In genomic region chr20:33440562-33440961, GRCh38 we compare ENCODE assay signal across 6 cellular contexts. TPM values are rescaled to one million over a fixed set of nuclear protein-coding genes. Genes with fewer than 3 reads are reported as not detected.
DNase-seq lines count a peak whose midpoint lies in the region; TF ChIP-seq lines count a peak whose summit lies in the region.
"Not testable (repeated sequence)": the region's sequence is repeated elsewhere in the genome, so short reads cannot be mapped to it uniquely, and the experiment has no call there.

No MANE protein-coding gene starts in this region.

- not testable (repeated sequence) for TF ChIP-seq CTCF in DOHH2 (IDR thresholded peaks at IDR 0.05; ENCODE audit: low read depth, low read length, poor library complexity, severe bottlenecking); cardiac muscle cell (IDR thresholded peaks at IDR 0.05; ENCODE audit: low read depth, low read length); right atrium auricular region (IDR thresholded peaks at IDR 0.05); liver (IDR thresholded peaks at IDR 0.05; ENCODE audit: low read depth, low read length, missing input control)

- not testable (repeated sequence) for H3K36me3 ChIP-seq in DOHH2 (ENCODE audit: control insufficient read depth, low read length); SK-N-MC (ENCODE audit: insufficient read depth, low read length); right atrium auricular region; liver (ENCODE audit: control insufficient read depth in 4 of 4, insufficient read depth in 3 of 4, low read depth in 1 of 4, low read length in 3 of 4); stomach smooth muscle (ENCODE audit: control insufficient read depth in 2 of 2, insufficient read depth in 2 of 2, low read length in 2 of 2)
- H3K36me3 ChIP-seq in cardiac muscle cell, result peaks cover 18% of the 10 kb centered on the region

- H3K9me3 ChIP-seq in DOHH2 (ENCODE audit: control insufficient read depth, insufficient read depth, low read length); SK-N-MC (ENCODE audit: low read depth, low read length); cardiac muscle cell (ENCODE audit: low read depth); right atrium auricular region; liver (ENCODE audit: control insufficient read depth in 4 of 4, low read length in 3 of 4); stomach smooth muscle (ENCODE audit: control insufficient read depth in 2 of 2, low read length in 2 of 2): not testable (repeated sequence)

- H3K27me3 ChIP-seq in DOHH2 (ENCODE audit: control insufficient read depth, low read length); cardiac muscle cell; right atrium auricular region; liver (ENCODE audit: control insufficient read depth in 4 of 4, insufficient read depth in 4 of 4, low read length in 3 of 4); stomach smooth muscle (ENCODE audit: control insufficient read depth in 1 of 2, insufficient read depth in 2 of 2, low read length in 2 of 2): not testable (repeated sequence)

- not testable (repeated sequence) for H3K9ac ChIP-seq in SK-N-MC (ENCODE audit: insufficient read length); liver (ENCODE audit: low read depth in 1 of 2, low read length in 2 of 2); stomach smooth muscle (ENCODE audit: low read length in 2 of 2)

- not testable (repeated sequence) for DNase-seq in SK-N-MC (ENCODE audit: low read depth, low spot score); cardiac muscle cell (ENCODE audit: low read depth in 1 of 2, low spot score in 1 of 2); right atrium auricular region (ENCODE audit: low spot score)

- not testable (repeated sequence) for H3K9me2 ChIP-seq in DOHH2 (replicated peaks; ENCODE audit: control insufficient read depth, low read length)

- TF ChIP-seq RAD21 in liver (IDR thresholded peaks at IDR 0.05), result not testable (repeated sequence)

- H3K4me1 ChIP-seq in DOHH2 (ENCODE audit: control insufficient read depth, low read length) (peaks cover 63% of the 10 kb centered on the region), cardiac muscle cell (ENCODE audit: low read depth) (peaks cover 45% of the 10 kb centered on the region), right atrium auricular region (peaks cover 0 to 39% of the 10 kb centered on the region in 2 donors), liver (ENCODE audit: control insufficient read depth in 4 of 4, insufficient read depth in 4 of 4, low read length in 3 of 4) (peaks cover 5 to 31% (median 21%) of the 10 kb centered on the region in 4 donors), stomach smooth muscle (ENCODE audit: control insufficient read depth, insufficient read depth, low read length) (peaks cover 30% of the 10 kb centered on the region)

- WGBS in liver, result 79% methylated on average over 7 of the region's 7 CpGs

- H3K27ac ChIP-seq in DOHH2 (ENCODE audit: low read depth, low read length) (peak overlapping the region; percentile 71), SK-N-MC (peak overlapping the region; percentile 22; the same call in 1 of the 2 replicates), cardiac muscle cell (peak overlapping the region; percentile 92), right atrium auricular region (peak overlapping the region; percentile 86 to 93), stomach smooth muscle (ENCODE audit: low read length) (peak overlapping the region; percentile 70)
- H3K27ac ChIP-seq in liver (ENCODE audit: low read depth in 1 of 2, low read length in 2 of 2), result not testable (repeated sequence)

- H3K4me3 ChIP-seq in DOHH2 (ENCODE audit: low read length) (peak overlapping the region; percentile 77), cardiac muscle cell (peak overlapping the region; percentile 4), right atrium auricular region (peak overlapping the region in 1 of 2 donors; percentile 68)
- H3K4me3 ChIP-seq in SK-N-MC; liver (ENCODE audit: low read depth in 1 of 3, low read length in 3 of 3); stomach smooth muscle (ENCODE audit: low read length in 2 of 2): not testable (repeated sequence)

- H3K79me2 ChIP-seq in DOHH2 (ENCODE audit: control insufficient read depth, low read length), result peaks cover 15% of the 10 kb centered on the region

- H3F3A ChIP-seq in DOHH2 (ENCODE audit: control insufficient read depth, insufficient read depth), result peaks cover 16% of the 10 kb centered on the region

- H3K4me2 ChIP-seq in DOHH2 (ENCODE audit: low read length), result peak overlapping the region; percentile 89

- not testable (repeated sequence) for H4K20me1 ChIP-seq in DOHH2 (ENCODE audit: control insufficient read depth, insufficient read depth, low read depth, low read length)

TF ChIP-seq in liver, 16 proteins besides CTCF, POLR2A, EP300 and RAD21:
- TF ChIP-seq HNF4A (conservative IDR thresholded peaks at IDR 0.05), result peak; percentile 40 to 58

RNA-seq across cellular contexts. Expression of gene SNTA1, which starts 3.0 kb away (rescaled TPM):
- 408 and 409 TPM in 2 replicates for total RNA-seq in cardiac muscle cell
- 329 and 393 TPM in 2 replicates for polyA plus RNA-seq in cardiac muscle cell
- total RNA-seq in right atrium auricular region, result 100 to 1,000 TPM; 183 to 295 TPM
- total RNA-seq in liver, result 1 to 10 TPM; 3.8 to 9.6 TPM
- polyA plus RNA-seq in liver, result 1 to 10 TPM; 6.9 TPM

RNA-seq across cellular contexts. Expression of gene CDK5RAP1, which starts 39.2 kb away (rescaled TPM):
- 24.1 and 37.9 TPM in 2 replicates for total RNA-seq in cardiac muscle cell
- 47.8 and 52.3 TPM in 2 replicates for polyA plus RNA-seq in cardiac muscle cell
- total RNA-seq in right atrium auricular region, result 10 to 100 TPM; 13.9 to 22.8 TPM
- 10 to 100 TPM; 15.2 to 22.1 TPM for total RNA-seq in liver
- 10 to 100 TPM; 11.3 to 14.3 TPM for polyA plus RNA-seq in liver

RNA-seq across cellular contexts. Expression of gene CBFA2T2, which starts 49.3 kb away (rescaled TPM):
- 28.1 and 53.1 TPM in 2 replicates for total RNA-seq in cardiac muscle cell
- 36.7 and 57.0 TPM in 2 replicates for polyA plus RNA-seq in cardiac muscle cell
- total RNA-seq in right atrium auricular region, result 10 to 100 TPM in 1 of 2 donors, 1 to 10 TPM in 1; 9.8 to 10.4 TPM
- 1 to 10 TPM; 5.4 to 5.5 TPM for total RNA-seq in liver
- 1 to 10 TPM; 2.0 to 5.2 TPM for polyA plus RNA-seq in liver

Comparison
In these comparisons a context has a peak if more than half of its experiments do, and no peak if none do; other contexts are left out.
1. RNA of gene SNTA1, which starts 3.0 kb away (total RNA-seq): 408 to 409 TPM in cardiac muscle cell and 183 to 295 TPM in right atrium auricular region; 3.8 to 9.6 TPM in liver; every median in the first group is over 10 times any median in the second.